Comparison of ENCODE assay signal across 8 cellular contexts in the genomic region with DNA sequence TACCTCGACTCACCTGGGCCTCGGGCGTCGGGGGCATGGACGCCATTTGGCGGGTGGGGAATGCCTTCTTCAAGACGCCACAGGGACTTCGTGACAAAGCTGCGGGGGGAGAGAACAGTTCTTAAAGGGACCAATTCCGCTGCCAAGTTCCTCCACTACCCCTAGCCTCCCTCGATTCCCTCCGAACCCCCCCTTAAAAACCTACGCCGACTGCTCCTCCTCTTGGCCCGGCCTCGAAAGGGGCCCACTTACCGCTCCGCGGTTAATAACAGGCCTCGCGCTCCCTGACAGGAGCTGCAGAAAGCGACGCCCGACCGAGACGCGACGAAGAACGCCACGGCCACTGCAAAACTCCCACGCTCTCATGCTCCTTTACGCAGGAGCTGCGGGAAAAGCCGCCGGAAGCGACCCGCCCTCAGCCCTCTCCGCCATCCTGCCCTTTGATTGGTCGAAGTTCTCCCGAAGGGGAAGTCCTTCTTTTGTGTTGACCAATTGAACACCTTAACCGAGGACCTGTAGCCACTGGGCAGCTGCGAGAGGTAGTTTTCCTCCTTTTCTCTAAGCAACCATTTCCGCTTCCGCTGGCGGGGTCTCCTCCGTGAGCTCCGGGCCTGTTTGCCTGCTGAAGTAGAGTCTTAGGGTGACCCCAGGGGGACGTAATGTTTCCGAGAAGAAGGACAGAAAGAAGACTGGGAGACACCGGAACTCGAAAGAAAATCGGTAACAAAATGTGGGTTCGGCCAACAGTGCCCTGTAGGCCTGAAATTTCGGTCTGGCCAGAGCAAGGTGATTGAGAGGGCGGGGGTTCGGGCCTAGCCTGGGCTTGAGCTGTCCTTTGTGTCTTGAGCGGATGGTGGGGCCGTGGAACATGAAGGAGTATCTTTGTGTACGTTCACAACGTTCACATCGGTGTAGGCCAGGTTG. TPM values are rescaled to one million over a fixed set of nuclear protein-coding genes. Genes with fewer than 3 reads are reported as not detected.
DNase-seq lines count a peak whose midpoint lies in the region; ATAC-seq lines count a peak whose summit lies in the region.

A gene (plus strand): TSS at position 573 of the 924 bp plus-strand sequence. CDS start 32,548 bp downstream, outside the sequence.
A gene with protein sequence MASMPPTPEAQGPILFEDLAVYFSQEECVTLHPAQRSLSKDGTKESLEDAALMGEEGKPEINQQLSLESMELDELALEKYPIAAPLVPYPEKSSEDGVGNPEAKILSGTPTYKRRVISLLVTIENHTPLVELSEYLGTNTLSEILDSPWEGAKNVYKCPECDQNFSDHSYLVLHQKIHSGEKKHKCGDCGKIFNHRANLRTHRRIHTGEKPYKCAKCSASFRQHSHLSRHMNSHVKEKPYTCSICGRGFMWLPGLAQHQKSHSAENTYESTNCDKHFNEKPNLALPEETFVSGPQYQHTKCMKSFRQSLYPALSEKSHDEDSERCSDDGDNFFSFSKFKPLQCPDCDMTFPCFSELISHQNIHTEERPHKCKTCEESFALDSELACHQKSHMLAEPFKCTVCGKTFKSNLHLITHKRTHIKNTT (minus strand): TSS at position 397 of the 924 bp plus-strand sequence. CDS start 351 bp downstream, at position 46.

- ATAC-seq in left cardiac atrium: peak; percentile 99

- DNase-seq in HAP-1 (ENCODE audit: low spot score in 2 of 2) (peak; percentile 95 to 98), MV-4-11 (lab: John Stamatoyannopoulos, UW) (peak; percentile 94), T follicular helper cell (ENCODE audit: low read depth) (peak; percentile 68), amniotic stem cell (lab: John Stamatoyannopoulos, UW) (peak; percentile 85), left cardiac atrium (peak; percentile 85), posterior cingulate gyrus (peak; percentile 70 to 97 (median 83)), ureter (ENCODE audit: low spot score) (peak; percentile 85)

- peak within 1 kb of the TSS; percentile 63 for H3K4me3 ChIP-seq in HAP-1

- peak within 1 kb of the TSS; percentile 80 for H3K9ac ChIP-seq in ES-I3 (ENCODE audit: low read depth, low read length)

- no peaks in the 10 kb centered on the region for H3K27me3 ChIP-seq in HAP-1 (ENCODE audit: low read depth)

- H3K36me3 ChIP-seq in ES-I3 (ENCODE audit: insufficient read depth, low read length) (no peaks in the 10 kb centered on the region), HAP-1 (replicated peaks) (peaks cover 24% of the 10 kb centered on the region)

- intact Hi-C loops in left cardiac atrium (cut with DNase I) (no loop called here), posterior cingulate gyrus (cut with DNase I) (no loop called here)

- no peaks in the 10 kb centered on the region for H3K9me3 ChIP-seq in ES-I3 (ENCODE audit: control insufficient read depth, insufficient read depth, low read length)
- no peaks in the 10 kb centered on the region for H3K9me3 ChIP-seq in HAP-1

- H3K4me1 ChIP-seq in ES-I3 (ENCODE audit: insufficient read depth, low read length) (no peaks in the 10 kb centered on the region), HAP-1 (peaks cover 9% of the 10 kb centered on the region)

- in situ Hi-C loops in HAP-1 (cut with MboI; ENCODE audit: low sequenced_read_pairs): no loop called here

RNA-seq across cellular contexts. Expression of the first gene that starts in this region (rescaled TPM):
- total RNA-seq in left cardiac atrium (10 to 100 TPM; 35.4 to 38.2 TPM), ureter (54.4 TPM)

RNA-seq across cellular contexts. Expression of the second gene that starts in this region (rescaled TPM):
- total RNA-seq in left cardiac atrium (1 to 10 TPM; 1.4 to 2.3 TPM), ureter (4.8 TPM)

Comparison
In these comparisons a context has a peak if more than half of its experiments do, and no peak if none do; other contexts are left out.
1. Peak in every context shown above with its lines: DNase-seq, ATAC-seq and H3K4me3 ChIP-seq.